Comparison of ENCODE assay signal across 1 cellular context in genomic region chr1:52925571-52926005, GRCh38.
TF ChIP-seq lines count a peak whose summit lies in the region.

No MANE protein-coding gene starts in this region.

TF ChIP-seq in HepG2, 621 proteins besides CTCF, POLR2A, EP300 and RAD21 (continued from another document and continues in another):
- TF ChIP-seq AFF4 (CRISPR knock-in tag; IDR thresholded peaks at IDR 0.05): no peak
- TF ChIP-seq AGO2 (optimal IDR thresholded peaks at IDR 0.05; ENCODE audit: low read depth, low read length): no peak
- TF ChIP-seq ZNF614 (CRISPR knock-in tag; IDR thresholded peaks at IDR 0.05; ENCODE audit: borderline replicate concordance): peak; percentile 54; the same call in 1 of the 2 replicates
- no peak for TF ChIP-seq HINFP (CRISPR knock-in tag; IDR thresholded peaks at IDR 0.05; ENCODE audit: low read depth)
- no peak for TF ChIP-seq ZNF326 (CRISPR knock-in tag; IDR thresholded peaks at IDR 0.05; ENCODE audit: borderline replicate concordance)
- TF ChIP-seq ZNF343 (CRISPR knock-in tag; IDR thresholded peaks at IDR 0.05): no peak
- no peak for TF ChIP-seq ZNF280D (CRISPR knock-in tag; IDR thresholded peaks at IDR 0.05)
- no peak for TF ChIP-seq THAP9 (CRISPR knock-in tag; IDR thresholded peaks at IDR 0.05; ENCODE audit: borderline replicate concordance)
- peak; percentile 57; the same call in 1 of the 2 replicates for TF ChIP-seq ZNF264 (CRISPR knock-in tag; IDR thresholded peaks at IDR 0.05)
- TF ChIP-seq SALL2 (CRISPR knock-in tag; IDR thresholded peaks at IDR 0.05): no peak
- TF ChIP-seq ZNF18 (CRISPR knock-in tag; IDR thresholded peaks at IDR 0.05; ENCODE audit: insufficient replicate concordance): peak; percentile 61
- TF ChIP-seq MTF2 (CRISPR knock-in tag; IDR thresholded peaks at IDR 0.05; ENCODE audit: borderline replicate concordance): no peak
- TF ChIP-seq KDM5B (CRISPR knock-in tag; IDR thresholded peaks at IDR 0.05; ENCODE audit: borderline replicate concordance): no peak
- peak; percentile 24; the same call in 1 of the 2 replicates for TF ChIP-seq CREB1 (IDR thresholded peaks at IDR 0.05)
- peak; percentile 72 for TF ChIP-seq CREB1 (CRISPR knock-in tag; IDR thresholded peaks at IDR 0.05)
- TF ChIP-seq KDM2A (CRISPR knock-in tag; IDR thresholded peaks at IDR 0.05; ENCODE audit: borderline replicate concordance, low read depth): no peak
- peak; percentile 36; the same call in 1 of the 2 replicates for TF ChIP-seq THAP11 (CRISPR knock-in tag; IDR thresholded peaks at IDR 0.05)
- TF ChIP-seq THYN1 (CRISPR knock-in tag; IDR thresholded peaks at IDR 0.05; ENCODE audit: borderline replicate concordance, low read depth): no peak
- TF ChIP-seq MLX (CRISPR knock-in tag; IDR thresholded peaks at IDR 0.05): 0 out of 2 replicates have a peak, but pooled peaks have one; percentile 27
- no peak for TF ChIP-seq ZNF383 (CRISPR knock-in tag; IDR thresholded peaks at IDR 0.05; ENCODE audit: borderline replicate concordance)
- no peak for TF ChIP-seq ZFP1 (CRISPR knock-in tag; IDR thresholded peaks at IDR 0.05)
- no peak for TF ChIP-seq ZNF703 (CRISPR knock-in tag; IDR thresholded peaks at IDR 0.05; ENCODE audit: borderline replicate concordance)
- TF ChIP-seq PTBP1 (IDR thresholded peaks at IDR 0.05; ENCODE audit: low read depth, low read length, poor library complexity, severe bottlenecking): no peak
- TF ChIP-seq CBFB (CRISPR knock-in tag; IDR thresholded peaks at IDR 0.05): no peak
- TF ChIP-seq ZBTB40 (IDR thresholded peaks at IDR 0.05): no peak
- TF ChIP-seq ZBTB40 (CRISPR knock-in tag; IDR thresholded peaks at IDR 0.05): no peak
- peak; percentile 55; the same call in 1 of the 2 replicates for TF ChIP-seq HOMEZ (CRISPR knock-in tag; IDR thresholded peaks at IDR 0.05; ENCODE audit: low read depth)
- no peak for TF ChIP-seq ZKSCAN1 (IDR thresholded peaks at IDR 0.05; ENCODE audit: low read length)
- 0 out of 3 replicates have a peak, but pooled peaks have one; percentile 14 for TF ChIP-seq MXI1 (IDR thresholded peaks at IDR 0.05; ENCODE audit: borderline replicate concordance, low read depth, low read length)
- no peak for TF ChIP-seq SYNCRIP (IDR thresholded peaks at IDR 0.05; ENCODE audit: insufficient read depth, low read depth, low read length)
- TF ChIP-seq HNRNPL (IDR thresholded peaks at IDR 0.05; ENCODE audit: low read depth, low read length): no peak
